1 cellular context compared by ENCODE assay signal in genomic region chr7:5435291-5436002, GRCh38.
TF ChIP-seq lines count a peak whose summit lies in the region.

No MANE protein-coding gene starts in this region.

TF ChIP-seq in HepG2, 621 proteins besides CTCF, POLR2A, EP300 and RAD21 (continued from another document):
- TF ChIP-seq SRSF9 (IDR thresholded peaks at IDR 0.05; ENCODE audit: borderline replicate concordance, insufficient read depth, low read depth, low read length, poor library complexity, severe bottlenecking): no peak
- TF ChIP-seq PPARG (CRISPR knock-in tag; conservative IDR thresholded peaks at IDR 0.05): no peak
- no peak for TF ChIP-seq ZNF572 (CRISPR knock-in tag; IDR thresholded peaks at IDR 0.05)
- peak; percentile 34; the same call in 1 of the 2 replicates for TF ChIP-seq PAF1 (CRISPR knock-in tag; IDR thresholded peaks at IDR 0.05)
- TF ChIP-seq FOXC1 (CRISPR knock-in tag; IDR thresholded peaks at IDR 0.05; ENCODE audit: borderline replicate concordance): no peak
- TF ChIP-seq, protein P1, sequence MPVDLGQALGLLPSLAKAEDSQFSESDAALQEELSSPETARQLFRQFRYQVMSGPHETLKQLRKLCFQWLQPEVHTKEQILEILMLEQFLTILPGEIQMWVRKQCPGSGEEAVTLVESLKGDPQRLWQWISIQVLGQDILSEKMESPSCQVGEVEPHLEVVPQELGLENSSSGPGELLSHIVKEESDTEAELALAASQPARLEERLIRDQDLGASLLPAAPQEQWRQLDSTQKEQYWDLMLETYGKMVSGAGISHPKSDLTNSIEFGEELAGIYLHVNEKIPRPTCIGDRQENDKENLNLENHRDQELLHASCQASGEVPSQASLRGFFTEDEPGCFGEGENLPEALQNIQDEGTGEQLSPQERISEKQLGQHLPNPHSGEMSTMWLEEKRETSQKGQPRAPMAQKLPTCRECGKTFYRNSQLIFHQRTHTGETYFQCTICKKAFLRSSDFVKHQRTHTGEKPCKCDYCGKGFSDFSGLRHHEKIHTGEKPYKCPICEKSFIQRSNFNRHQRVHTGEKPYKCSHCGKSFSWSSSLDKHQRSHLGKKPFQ (CRISPR knock-in tag; IDR thresholded peaks at IDR 0.05; ENCODE audit: insufficient replicate concordance): no peak
- TF ChIP-seq ZIK1 (CRISPR knock-in tag; IDR thresholded peaks at IDR 0.05; ENCODE audit: borderline replicate concordance, low read depth): no peak
- peak; percentile 55 for TF ChIP-seq AGO2 (optimal IDR thresholded peaks at IDR 0.05; ENCODE audit: low read depth, low read length)
- TF ChIP-seq KAT8 (CRISPR knock-in tag; IDR thresholded peaks at IDR 0.05): no peak
- no peak for TF ChIP-seq ZNF331 (CRISPR knock-in tag; IDR thresholded peaks at IDR 0.05)
- 0 out of 2 replicates have a peak, but pooled peaks have one; percentile 24 for TF ChIP-seq ZFX (CRISPR knock-in tag; IDR thresholded peaks at IDR 0.05; ENCODE audit: low read depth)
- TF ChIP-seq, protein P2, sequence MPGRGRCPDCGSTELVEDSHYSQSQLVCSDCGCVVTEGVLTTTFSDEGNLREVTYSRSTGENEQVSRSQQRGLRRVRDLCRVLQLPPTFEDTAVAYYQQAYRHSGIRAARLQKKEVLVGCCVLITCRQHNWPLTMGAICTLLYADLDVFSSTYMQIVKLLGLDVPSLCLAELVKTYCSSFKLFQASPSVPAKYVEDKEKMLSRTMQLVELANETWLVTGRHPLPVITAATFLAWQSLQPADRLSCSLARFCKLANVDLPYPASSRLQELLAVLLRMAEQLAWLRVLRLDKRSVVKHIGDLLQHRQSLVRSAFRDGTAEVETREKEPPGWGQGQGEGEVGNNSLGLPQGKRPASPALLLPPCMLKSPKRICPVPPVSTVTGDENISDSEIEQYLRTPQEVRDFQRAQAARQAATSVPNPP (CRISPR knock-in tag; IDR thresholded peaks at IDR 0.05): no peak
- no peak for TF ChIP-seq GATA4 (IDR thresholded peaks at IDR 0.05; ENCODE audit: borderline replicate concordance, low read depth)
